In genomic region chr7:29888006-29888405, GRCh38 we compare ENCODE assay signal across 9 cellular contexts.
"Had no signal": no experiment of that assay in that cellular context is flagged by ENCODE, and none has a peak within 500 bp of the region (broad histone marks: within the 10 kb centered on the region; RNA-seq: fewer than 3 reads in every experiment).

No MANE protein-coding gene starts in this region.

- H3K27ac Mint-ChIP-seq: H9 had no signal

- H3K27ac ChIP-seq: HL-60, KMS-11 had no signal

- FAIRE-seq: H54 had no signal

- H3K4me2 ChIP-seq: KMS-11 had no signal

- H3K4me3 Mint-ChIP-seq: H9 had no signal

- H3K9ac ChIP-seq: KMS-11 had no signal

- DNase-seq: GOT3, H9, HCEC 1CT, IMR-90, Karpas-422, KBM-7 had no signal
